1 cellular context compared by ENCODE assay signal in the genomic region with DNA sequence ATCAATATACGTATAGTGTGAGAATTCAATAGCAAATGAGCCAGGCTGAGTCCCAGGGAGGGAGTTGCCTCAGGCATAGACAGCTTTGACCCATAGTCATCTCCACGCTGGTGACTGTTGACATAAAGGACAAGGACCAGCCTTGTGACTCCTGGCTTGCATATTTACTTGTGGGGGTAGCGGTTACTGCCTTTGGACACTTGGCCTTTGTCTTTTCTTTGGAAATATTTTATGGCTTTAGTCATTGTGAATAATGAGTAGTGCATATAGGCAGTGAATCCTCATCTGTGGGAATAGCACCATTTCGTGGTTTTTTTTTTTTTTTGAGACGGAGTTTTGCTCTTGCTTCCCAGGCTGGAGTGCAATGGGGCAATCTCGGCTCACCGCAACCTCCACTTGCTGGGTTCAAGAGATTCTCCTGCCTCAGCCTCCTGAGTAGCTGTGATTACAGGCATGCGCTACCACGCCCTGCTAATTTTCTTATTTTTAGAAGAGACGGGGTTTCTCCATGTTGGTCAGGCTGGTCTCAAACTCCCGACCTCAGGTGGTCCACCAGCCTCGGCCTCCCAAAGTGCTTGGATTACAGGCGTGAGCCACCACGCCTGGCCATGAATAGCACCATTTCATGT.
TF ChIP-seq lines count a peak whose summit lies in the region.
"Not testable (repeated sequence)": the region's sequence is repeated elsewhere in the genome, so short reads cannot be mapped to it uniquely, and the experiment has no call there.

No MANE protein-coding gene starts in this region.

TF ChIP-seq in HepG2, 621 proteins besides CTCF, POLR2A, EP300 and RAD21 (continued from another document and continues in another):
- peak; percentile 9; the same call in 1 of the 2 replicates for TF ChIP-seq ZBTB33 (CRISPR knock-in tag; IDR thresholded peaks at IDR 0.05)
- peak; percentile 31 for TF ChIP-seq MAFF (IDR thresholded peaks at IDR 0.05; ENCODE audit: low read depth, low read length)
- peak; percentile 79 for TF ChIP-seq MIER3 (CRISPR knock-in tag; IDR thresholded peaks at IDR 0.05; ENCODE audit: borderline replicate concordance)
- peak; percentile 99 for TF ChIP-seq ZNF44 (CRISPR knock-in tag; IDR thresholded peaks at IDR 0.05)
- peak; percentile 97; the same call in 1 of the 2 replicates for TF ChIP-seq ZNF792 (CRISPR knock-in tag; IDR thresholded peaks at IDR 0.05)
- TF ChIP-seq SOX13 (IDR thresholded peaks at IDR 0.05) = peak; percentile 96
- TF ChIP-seq SOX13 (CRISPR knock-in tag; conservative IDR thresholded peaks at IDR 0.05 in 1 of 2, IDR thresholded peaks at IDR 0.05 in 1 of 2) = peak in 1 of 2 experiments; percentile 99; a peak in 2 of 4 replicates
- peak; percentile 67; the same call in 1 of the 2 replicates for TF ChIP-seq KAT2B (IDR thresholded peaks at IDR 0.05; ENCODE audit: borderline replicate concordance, low read depth, low read length)
- peak; percentile 93 for TF ChIP-seq HDAC2 (CRISPR knock-in tag; IDR thresholded peaks at IDR 0.05)
- peak; percentile 21; the same call in 1 of the 2 replicates for TF ChIP-seq ZNF205 (CRISPR knock-in tag; IDR thresholded peaks at IDR 0.05)
- TF ChIP-seq LCORL (IDR thresholded peaks at IDR 0.05); HNF4G (CRISPR knock-in tag; IDR thresholded peaks at IDR 0.05; ENCODE audit: borderline replicate concordance, low read depth): not testable (repeated sequence)
- TF ChIP-seq LCORL (CRISPR knock-in tag; IDR thresholded peaks at IDR 0.05) = peak; percentile 63; the same call in 1 of the 2 replicates
- TF ChIP-seq, protein P1, sequence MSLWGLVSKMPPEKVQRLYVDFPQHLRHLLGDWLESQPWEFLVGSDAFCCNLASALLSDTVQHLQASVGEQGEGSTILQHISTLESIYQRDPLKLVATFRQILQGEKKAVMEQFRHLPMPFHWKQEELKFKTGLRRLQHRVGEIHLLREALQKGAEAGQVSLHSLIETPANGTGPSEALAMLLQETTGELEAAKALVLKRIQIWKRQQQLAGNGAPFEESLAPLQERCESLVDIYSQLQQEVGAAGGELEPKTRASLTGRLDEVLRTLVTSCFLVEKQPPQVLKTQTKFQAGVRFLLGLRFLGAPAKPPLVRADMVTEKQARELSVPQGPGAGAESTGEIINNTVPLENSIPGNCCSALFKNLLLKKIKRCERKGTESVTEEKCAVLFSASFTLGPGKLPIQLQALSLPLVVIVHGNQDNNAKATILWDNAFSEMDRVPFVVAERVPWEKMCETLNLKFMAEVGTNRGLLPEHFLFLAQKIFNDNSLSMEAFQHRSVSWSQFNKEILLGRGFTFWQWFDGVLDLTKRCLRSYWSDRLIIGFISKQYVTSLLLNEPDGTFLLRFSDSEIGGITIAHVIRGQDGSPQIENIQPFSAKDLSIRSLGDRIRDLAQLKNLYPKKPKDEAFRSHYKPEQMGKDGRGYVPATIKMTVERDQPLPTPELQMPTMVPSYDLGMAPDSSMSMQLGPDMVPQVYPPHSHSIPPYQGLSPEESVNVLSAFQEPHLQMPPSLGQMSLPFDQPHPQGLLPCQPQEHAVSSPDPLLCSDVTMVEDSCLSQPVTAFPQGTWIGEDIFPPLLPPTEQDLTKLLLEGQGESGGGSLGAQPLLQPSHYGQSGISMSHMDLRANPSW (CRISPR knock-in tag; IDR thresholded peaks at IDR 0.05; ENCODE audit: borderline replicate concordance) = 0 out of 2 replicates have a peak, but pooled peaks have one; percentile 50
- TF ChIP-seq, protein P2, sequence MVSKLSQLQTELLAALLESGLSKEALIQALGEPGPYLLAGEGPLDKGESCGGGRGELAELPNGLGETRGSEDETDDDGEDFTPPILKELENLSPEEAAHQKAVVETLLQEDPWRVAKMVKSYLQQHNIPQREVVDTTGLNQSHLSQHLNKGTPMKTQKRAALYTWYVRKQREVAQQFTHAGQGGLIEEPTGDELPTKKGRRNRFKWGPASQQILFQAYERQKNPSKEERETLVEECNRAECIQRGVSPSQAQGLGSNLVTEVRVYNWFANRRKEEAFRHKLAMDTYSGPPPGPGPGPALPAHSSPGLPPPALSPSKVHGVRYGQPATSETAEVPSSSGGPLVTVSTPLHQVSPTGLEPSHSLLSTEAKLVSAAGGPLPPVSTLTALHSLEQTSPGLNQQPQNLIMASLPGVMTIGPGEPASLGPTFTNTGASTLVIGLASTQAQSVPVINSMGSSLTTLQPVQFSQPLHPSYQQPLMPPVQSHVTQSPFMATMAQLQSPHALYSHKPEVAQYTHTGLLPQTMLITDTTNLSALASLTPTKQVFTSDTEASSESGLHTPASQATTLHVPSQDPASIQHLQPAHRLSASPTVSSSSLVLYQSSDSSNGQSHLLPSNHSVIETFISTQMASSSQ (IDR thresholded peaks at IDR 0.05; ENCODE audit: low read depth) = peak; percentile 61; the same call in 1 of the 2 replicates
- TF ChIP-seq, protein P2 (CRISPR knock-in tag; IDR thresholded peaks at IDR 0.05; ENCODE audit: borderline replicate concordance) = peak; percentile 71; the same call in 1 of the 2 replicates
- peak; percentile 77 for TF ChIP-seq RFXAP (CRISPR knock-in tag; IDR thresholded peaks at IDR 0.05; ENCODE audit: borderline replicate concordance)
- peak; percentile 79; the same call in 1 of the 2 replicates for TF ChIP-seq ATF3 (CRISPR knock-in tag; IDR thresholded peaks at IDR 0.05)
- TF ChIP-seq ZNF816 (CRISPR knock-in tag; IDR thresholded peaks at IDR 0.05; ENCODE audit: borderline replicate concordance) = peak; percentile 89
- TF ChIP-seq NFKBIZ (CRISPR knock-in tag; IDR thresholded peaks at IDR 0.05) = peak; percentile 80; the same call in 1 of the 2 replicates
- TF ChIP-seq CEBPG (CRISPR knock-in tag; IDR thresholded peaks at IDR 0.05) = peak; percentile 87
- TF ChIP-seq PPARG (CRISPR knock-in tag; conservative IDR thresholded peaks at IDR 0.05) = peak; percentile 81
- TF ChIP-seq ZNF670 (CRISPR knock-in tag; IDR thresholded peaks at IDR 0.05; ENCODE audit: borderline replicate concordance) = 0 out of 2 replicates have a peak, but pooled peaks have one; percentile 59
- peak; percentile 87; the same call in 1 of the 2 replicates for TF ChIP-seq HDAC1 (CRISPR knock-in tag; IDR thresholded peaks at IDR 0.05)
- 0 out of 2 replicates have a peak, but pooled peaks have one; percentile 33 for TF ChIP-seq ZSCAN25 (CRISPR knock-in tag; IDR thresholded peaks at IDR 0.05)
- TF ChIP-seq TARDBP (CRISPR knock-in tag; IDR thresholded peaks at IDR 0.05) = peak; percentile 95
- TF ChIP-seq CBX1 (IDR thresholded peaks at IDR 0.05; ENCODE audit: low read depth) = peak; percentile 54
- TF ChIP-seq YEATS4 (CRISPR knock-in tag; IDR thresholded peaks at IDR 0.05; ENCODE audit: borderline replicate concordance) = peak; percentile 40; the same call in 1 of the 2 replicates
- TF ChIP-seq, protein P3, sequence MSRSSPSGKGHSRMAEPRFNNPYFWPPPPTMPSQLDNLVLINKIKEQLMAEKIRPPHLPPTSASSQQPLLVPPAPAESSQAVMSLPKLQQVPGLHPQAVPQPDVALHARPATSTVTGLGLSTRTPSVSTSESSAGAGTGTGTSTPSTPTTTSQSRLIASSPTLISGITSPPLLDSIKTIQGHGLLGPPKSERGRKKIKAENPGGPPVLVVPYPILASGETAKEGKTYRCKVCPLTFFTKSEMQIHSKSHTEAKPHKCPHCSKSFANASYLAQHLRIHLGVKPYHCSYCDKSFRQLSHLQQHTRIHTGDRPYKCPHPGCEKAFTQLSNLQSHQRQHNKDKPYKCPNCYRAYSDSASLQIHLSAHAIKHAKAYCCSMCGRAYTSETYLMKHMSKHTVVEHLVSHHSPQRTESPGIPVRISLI (CRISPR knock-in tag; IDR thresholded peaks at IDR 0.05; ENCODE audit: borderline replicate concordance) = peak; percentile 93
- TF ChIP-seq HMG20B (CRISPR knock-in tag; conservative IDR thresholded peaks at IDR 0.05) = peak; percentile 68; the same call in 1 of the 2 replicates
- peak; percentile 88; the same call in 1 of the 2 replicates for TF ChIP-seq RXRA (CRISPR knock-in tag; IDR thresholded peaks at IDR 0.05)
- peak; percentile 78; the same call in 1 of the 2 replicates for TF ChIP-seq ELF3 (CRISPR knock-in tag; IDR thresholded peaks at IDR 0.05)
- peak; percentile 43; the same call in 1 of the 2 replicates for TF ChIP-seq ZBTB7B (CRISPR knock-in tag; IDR thresholded peaks at IDR 0.05)
- peak; percentile 59 for TF ChIP-seq KAT8 (CRISPR knock-in tag; IDR thresholded peaks at IDR 0.05)
- peak; percentile 94 for TF ChIP-seq ZBTB20 (CRISPR knock-in tag; IDR thresholded peaks at IDR 0.05; ENCODE audit: borderline replicate concordance, low read depth)
- TF ChIP-seq ATF4 (CRISPR knock-in tag; IDR thresholded peaks at IDR 0.05) = peak in 1 of 2 experiments; percentile 76; a peak in 1 of 4 replicates
- peak; percentile 26 for TF ChIP-seq CCAR2 (optimal IDR thresholded peaks at IDR 0.05; ENCODE audit: low read depth, low read length)
- peak; percentile 78; the same call in 1 of the 2 replicates for TF ChIP-seq HNF4G (IDR thresholded peaks at IDR 0.05; ENCODE audit: borderline replicate concordance, low read depth, low read length)
- TF ChIP-seq ZNF3 (CRISPR knock-in tag; IDR thresholded peaks at IDR 0.05) = peak; percentile 55; the same call in 1 of the 2 replicates
- peak; percentile 80 for TF ChIP-seq THAP11 (CRISPR knock-in tag; IDR thresholded peaks at IDR 0.05)
- TF ChIP-seq ZMYM2 (CRISPR knock-in tag; IDR thresholded peaks at IDR 0.05) = peak; percentile 78; the same call in 1 of the 2 replicates
- 0 out of 2 replicates have a peak, but pooled peaks have one; percentile 55 for TF ChIP-seq ZNF343 (CRISPR knock-in tag; IDR thresholded peaks at IDR 0.05)
- peak; percentile 38; the same call in 1 of the 2 replicates for TF ChIP-seq ZNF331 (CRISPR knock-in tag; IDR thresholded peaks at IDR 0.05)
- TF ChIP-seq MEIS1 (CRISPR knock-in tag; IDR thresholded peaks at IDR 0.05; ENCODE audit: borderline replicate concordance) = peak; percentile 81; the same call in 1 of the 2 replicates
- peak; percentile 92 for TF ChIP-seq IKZF5 (CRISPR knock-in tag; IDR thresholded peaks at IDR 0.05)
- peak; percentile 65 for TF ChIP-seq TCF7 (IDR thresholded peaks at IDR 0.05; ENCODE audit: low read depth)
- TF ChIP-seq NCOA2 (CRISPR knock-in tag; IDR thresholded peaks at IDR 0.05) = peak; percentile 90
- peak; percentile 81; the same call in 1 of the 2 replicates for TF ChIP-seq TBX3 (IDR thresholded peaks at IDR 0.05; ENCODE audit: borderline replicate concordance)
- TF ChIP-seq SMAD3 (CRISPR knock-in tag; IDR thresholded peaks at IDR 0.05) = 0 out of 2 replicates have a peak, but pooled peaks have one; percentile 74
- 0 out of 2 replicates have a peak, but pooled peaks have one; percentile 36 for TF ChIP-seq ZNF580 (CRISPR knock-in tag; IDR thresholded peaks at IDR 0.05; ENCODE audit: borderline replicate concordance, low read depth)
- TF ChIP-seq TAF1 (CRISPR knock-in tag; IDR thresholded peaks at IDR 0.05) = peak; percentile 11; the same call in 1 of the 2 replicates
- peak; percentile 97 for TF ChIP-seq GATAD2A (CRISPR knock-in tag; IDR thresholded peaks at IDR 0.05)
- peak; percentile 80 for TF ChIP-seq FOXJ3 (CRISPR knock-in tag; IDR thresholded peaks at IDR 0.05; ENCODE audit: borderline replicate concordance)
- TF ChIP-seq NCOR1 (IDR thresholded peaks at IDR 0.05; ENCODE audit: borderline replicate concordance, low read length) = peak; percentile 67; the same call in 1 of the 2 replicates
- peak; percentile 3 for TF ChIP-seq YY1 (IDR thresholded peaks at IDR 0.05; ENCODE audit: insufficient read depth, insufficient replicate concordance, low read depth, low read length)
- peak; percentile 64; the same call in 1 of the 2 replicates for TF ChIP-seq MTA1 (CRISPR knock-in tag; IDR thresholded peaks at IDR 0.05; ENCODE audit: borderline replicate concordance)
